In genomic region chr1:168686666-168687065, GRCh38 we compare ENCODE assay signal across 27 cellular contexts. TPM values are rescaled to one million over a fixed set of nuclear protein-coding genes. Genes with fewer than 3 reads are reported as not detected.
DNase-seq lines count a peak whose midpoint lies in the region; ATAC-seq, FAIRE-seq and TF ChIP-seq lines count a peak whose summit lies in the region.
"Had no signal": no experiment of that assay in that cellular context is flagged by ENCODE, and none has a peak within 500 bp of the region (broad histone marks: within the 10 kb centered on the region; RNA-seq: fewer than 3 reads in every experiment).

No MANE protein-coding gene starts in this region.

- no peak overlapping the region for H3K27ac ChIP-seq in A549
- no peak overlapping the region for H3K27ac ChIP-seq in smooth muscle cell (ENCODE audit: low read depth)
- no peak overlapping the region for H3K27ac ChIP-seq in prostate gland
- H3K27ac ChIP-seq in sigmoid colon, result no peak overlapping the region
- H3K27ac ChIP-seq: BLaER1, PC-9, SJSA1 had no signal

- peak overlapping the region; percentile 2; the same call in 1 of the 3 replicates for H3K4me2 ChIP-seq in A549
- H3K4me2 ChIP-seq in smooth muscle cell, result no peak overlapping the region
- H3K4me2 ChIP-seq: BLaER1, GM23338, PC-9 had no signal

- peaks cover 13% of the 10 kb centered on the region for H3K9me3 Mint-ChIP-seq in nephron
- H3K9me3 Mint-ChIP-seq: GM23338 had no signal

- 0 out of 3 replicates have a peak, but pooled peaks cover 4% of the 10 kb centered on the region for H3K9me3 ChIP-seq in A549
- peaks cover 3% of the 10 kb centered on the region for H3K9me3 ChIP-seq in smooth muscle cell (replicated peaks; ENCODE audit: low read depth)
- no peaks in the 10 kb centered on the region for H3K9me3 ChIP-seq in prostate gland
- no peaks in the 10 kb centered on the region for H3K9me3 ChIP-seq in sigmoid colon

- H3K4me3 ChIP-seq in A549 (no peak overlapping the region), kidney epithelial cell (ENCODE audit: low read depth, low read length) (no peak overlapping the region), smooth muscle cell (no peak overlapping the region), prostate gland (no peak overlapping the region), sigmoid colon (no peak overlapping the region)
- H3K4me3 ChIP-seq: BLaER1, GM23338, PC-9, SJSA1 had no signal

- no peaks in the 10 kb centered on the region for H3K36me3 Mint-ChIP-seq in nephron (ENCODE audit: low read depth)
- H3K36me3 Mint-ChIP-seq: CD4-positive, CD25-positive, alpha-beta regulatory T cell had no signal

- H3K27ac Mint-ChIP-seq in nephron, result peak overlapping the region; percentile 9 to 82 (median 54)
- H3K27ac Mint-ChIP-seq: CD4-positive, CD25-positive, alpha-beta regulatory T cell; GM23338; H9; IgD-negative memory B cell had no signal

- POLR2A ChIA-PET in A549 (lab: Yijun Ruan, JAX), result no interaction called here

- no peak overlapping the region for H3K9ac ChIP-seq in smooth muscle cell (ENCODE audit: low read depth)
- H3K9ac ChIP-seq: BLaER1 had no signal

- no peak for TF ChIP-seq CTCF in A549 (IDR thresholded peaks at IDR 0.05)
- no peak for TF ChIP-seq CTCF in kidney epithelial cell (IDR thresholded peaks at IDR 0.05; ENCODE audit: insufficient read depth, low read length, poor library complexity, severe bottlenecking)
- TF ChIP-seq CTCF in nephron (IDR thresholded peaks at IDR 0.05; ENCODE audit: unreplicated experiment in 3 of 3), result no peak
- no peak for TF ChIP-seq CTCF in smooth muscle cell (IDR thresholded peaks at IDR 0.05; ENCODE audit: borderline replicate concordance, insufficient read depth, poor library complexity, severe bottlenecking)
- TF ChIP-seq CTCF in prostate gland (IDR thresholded peaks at IDR 0.05), result no peak
- no peak for TF ChIP-seq CTCF in sigmoid colon (IDR thresholded peaks at IDR 0.05)

- intact Hi-C loops in prostate gland (cut with DNase I), result no loop called here
- intact Hi-C loops in sigmoid colon (cut with DNase I), result no loop called here

- H3F3A ChIP-seq in smooth muscle cell (ENCODE audit: low read depth), result peaks cover 7% of the 10 kb centered on the region

- ATAC-seq in A549 (no peak), HG02610 (IDR thresholded peaks at IDR 0.05; ENCODE audit: unreplicated experiment) (no peak)
- ATAC-seq: GM23338 had no signal

- WGBS in A549 (ENCODE audit: missing lambda C conversion rate), result 81% methylated on average over 2 of the region's 2 CpGs
- WGBS in smooth muscle cell (ENCODE audit: low lambda C conversion rate), result 91% methylated on average over 2 of the region's 2 CpGs
- WGBS in prostate gland, result 87% methylated on average over 2 of the region's 2 CpGs
- WGBS in sigmoid colon, 2 donors, result 83 to 93% methylated on average over 2 of the region's 2 CpGs

- TF ChIP-seq RAD21 in A549 (conservative IDR thresholded peaks at IDR 0.05 in 1 of 2, IDR thresholded peaks at IDR 0.05 in 1 of 2), result no peak

- TF ChIP-seq POLR2A in A549 (IDR thresholded peaks at IDR 0.05; ENCODE audit: low read length), result no peak
- TF ChIP-seq POLR2A in prostate gland (IDR thresholded peaks at IDR 0.05), result no peak
- TF ChIP-seq POLR2A in sigmoid colon (IDR thresholded peaks at IDR 0.05), result no peak

- no peak for FAIRE-seq in A549 (lab: Jason Lieb, UNC)
- FAIRE-seq: GM18507 had no signal

- DNase-seq in A549 (ENCODE audit: low read depth in 1 of 2, low spot score in 1 of 2), result no peak
- peak; percentile 7 for DNase-seq in NCI-H69 (lab: John Stamatoyannopoulos, UW)
- DNase-seq in kidney epithelial cell (ENCODE audit: low read depth), result peak; percentile 49
- DNase-seq in smooth muscle cell (lab: John Stamatoyannopoulos, UW; ENCODE audit: unreplicated experiment), result no peak
- DNase-seq in prostate gland (ENCODE audit: low spot score), result no peak
- DNase-seq in sigmoid colon, result no peak
- DNase-seq: CD4-positive, CD25-positive, alpha-beta regulatory T cell; H9; NCI-H1048; NCI-H1417; NCI-H1694; NCI-H2029 treated with DMSO at 0.1 percent for 48 hours; NCI-H446 treated with DMSO at 0.1 percent for 48 hours; NCI-H526; PC-9; Right ventricle myocardium superior; RPMI8226 had no signal

- H3K4me1 ChIP-seq in A549, result peaks cover 35% of the 10 kb centered on the region
- H3K4me1 ChIP-seq in smooth muscle cell (ENCODE audit: low read depth), result no peaks in the 10 kb centered on the region
- H3K4me1 ChIP-seq in prostate gland (replicated peaks), result no peaks in the 10 kb centered on the region
- H3K4me1 ChIP-seq in sigmoid colon, result peaks cover 0 to 46% (median 43%) of the 10 kb centered on the region in 4 donors
- H3K4me1 ChIP-seq: BLaER1, SJSA1 had no signal

- CTCF ChIA-PET in A549 (lab: Yijun Ruan, JAX), result no interaction called here

- TF ChIP-seq EP300 in A549 (IDR thresholded peaks at IDR 0.05), result no peak
- TF ChIP-seq EP300 in sigmoid colon (IDR thresholded peaks at IDR 0.05), result no peak

- H3K27me3 Mint-ChIP-seq in nephron (ENCODE audit: low read depth), result no peaks in the 10 kb centered on the region

- H3K79me2 ChIP-seq in smooth muscle cell (ENCODE audit: low read depth), result no peaks in the 10 kb centered on the region

- H2AFZ ChIP-seq in smooth muscle cell (ENCODE audit: low read depth), result no peak overlapping the region
- H2AFZ ChIP-seq: GM23338, PC-9 had no signal

- H3K36me3 ChIP-seq in kidney epithelial cell (ENCODE audit: control insufficient read depth, insufficient read depth, low read length) (no peaks in the 10 kb centered on the region), smooth muscle cell (ENCODE audit: low read depth) (no peaks in the 10 kb centered on the region), prostate gland (no peaks in the 10 kb centered on the region), sigmoid colon (no peaks in the 10 kb centered on the region)
- H3K36me3 ChIP-seq: BLaER1, SJSA1 had no signal

- no peak overlapping the region for H3K4me3 Mint-ChIP-seq in nephron
- H3K4me3 Mint-ChIP-seq: CD4-positive, CD25-positive, alpha-beta regulatory T cell; GM23338; H9; IgD-negative memory B cell had no signal

- H3K4me1 Mint-ChIP-seq in nephron, result peaks cover 15% of the 10 kb centered on the region
- H3K4me1 Mint-ChIP-seq: CD4-positive, CD25-positive, alpha-beta regulatory T cell; GM23338; H9; IgD-negative memory B cell had no signal

- H3K27me3 ChIP-seq in kidney epithelial cell (ENCODE audit: control insufficient read depth, insufficient read depth, low read length) (no peaks in the 10 kb centered on the region), smooth muscle cell (ENCODE audit: low read depth) (no peaks in the 10 kb centered on the region), prostate gland (replicated peaks; ENCODE audit: insufficient read depth) (no peaks in the 10 kb centered on the region), sigmoid colon (no peaks in the 10 kb centered on the region)
- H3K27me3 ChIP-seq: BLaER1, SJSA1 had no signal

- no peaks in the 10 kb centered on the region for H4K20me1 ChIP-seq in smooth muscle cell (ENCODE audit: low read depth)
- H4K20me1 ChIP-seq: BLaER1 had no signal

TF ChIP-seq in A549, 52 proteins besides CTCF, POLR2A, EP300 and RAD21 (continues in another document):
- TF ChIP-seq ZNF302 (CRISPR knock-in tag; IDR thresholded peaks at IDR 0.05) (no peak), CBX8 (IDR thresholded peaks at IDR 0.05) (no peak), NR3C1 (IDR thresholded peaks at IDR 0.05) (no peak), ELK1 (IDR thresholded peaks at IDR 0.05; ENCODE audit: low read depth, low read length) (no peak), CBX2 (IDR thresholded peaks at IDR 0.05; ENCODE audit: borderline replicate concordance, low read depth) (no peak), FOSB (CRISPR knock-in tag; IDR thresholded peaks at IDR 0.05) (no peak), POLR2AphosphoS2 (conservative IDR thresholded peaks at IDR 0.05; ENCODE audit: low read length) (no peak), ZFP36 (IDR thresholded peaks at IDR 0.05; ENCODE audit: borderline replicate concordance, partially characterized antibody) (no peak), SREBF2 (IDR thresholded peaks at IDR 0.05) (no peak), RCOR1 (IDR thresholded peaks at IDR 0.05; ENCODE audit: low read depth, low read length) (no peak), PHF8 (IDR thresholded peaks at IDR 0.05; ENCODE audit: borderline replicate concordance, low read depth) (no peak), GATA3 (IDR thresholded peaks at IDR 0.05; ENCODE audit: borderline replicate concordance) (no peak), BCL3 (IDR thresholded peaks at IDR 0.05) (no peak), KDM5A (IDR thresholded peaks at IDR 0.05) (no peak), EHMT2 (IDR thresholded peaks at IDR 0.05; ENCODE audit: low read depth) (no peak), ZSCAN20 (CRISPR knock-in tag; IDR thresholded peaks at IDR 0.05) (no peak), RFX5 (IDR thresholded peaks at IDR 0.05) (no peak)

RNA-seq across cellular contexts. Expression of gene DPT, which starts 42.3 kb away (rescaled TPM):
- not detected in 2 replicates for polyA plus RNA-seq in A549 (2011; rRNA removed)
- polyA plus RNA-seq in A549 (2012; cell fraction: cytosol; rRNA removed), result not detected in 2 replicates
- polyA plus RNA-seq in A549 (2012; cell fraction: nucleus; rRNA removed), result not detected in 2 replicates
- polyA plus RNA-seq in A549 (2017; fragmentation: RNase III; extraction: RNeasy Plus Mini Kit Qiagen cat#74134 plus additional on column Dnase treatment), result not detected in 3 replicates
- polyA minus RNA-seq in A549 (2011; rRNA and poly(A)+ RNA removed), result not detected in 2 replicates
- total RNA-seq in kidney epithelial cell, result not detected in 2 replicates
- total RNA-seq in smooth muscle cell, result 3.1 and 7.7 TPM in 2 replicates
- polyA plus RNA-seq in smooth muscle cell, result 13.1 and 13.4 TPM in 2 replicates
- total RNA-seq in prostate gland, result 10 to 100 TPM in 1 of 2 donors, 1 to 10 TPM in 1; 4.7 to 15.4 TPM
- 100 to 1,000 TPM; 249 to 519 (median 301) TPM for total RNA-seq in sigmoid colon
- polyA plus RNA-seq in sigmoid colon, result 100 to 1,000 TPM in 1 of 3 donors, 10 to 100 TPM in 1, 1 to 10 TPM in 1; 2.1 to 128 (median 25.4) TPM
- total RNA-seq: A172; CD4-positive, CD25-positive, alpha-beta regulatory T cell; G401; GM23338; H9; PC-9; SJSA1 had no signal
- polyA plus RNA-seq: AG04450; CD4-positive, CD25-positive, alpha-beta regulatory T cell; GM23338; IgD-negative memory B cell had no signal

Comparison
In these comparisons a context has a peak if more than half of its experiments do, and no peak if none do; other contexts are left out.
1. DNase-seq: peak in NCI-H69 (single experiment) and kidney epithelial cell (single experiment); none in A549 (0 of 2), smooth muscle cell (single experiment), prostate gland (single experiment) and sigmoid colon (single experiment).
2. RNA of gene DPT, which starts 42.3 kb away (total RNA-seq): 249 to 519 TPM in sigmoid colon; 4.7 to 15.4 TPM in prostate gland, 3.1 to 7.7 TPM in smooth muscle cell and not detected in kidney epithelial cell; every median in the first group is over 10 times any median in the second.